19 cellular contexts compared by ENCODE assay signal in genomic region chr4:159129822-159130550, GRCh38. TPM values are rescaled to one million over a fixed set of nuclear protein-coding genes. Genes with fewer than 3 reads are reported as not detected.
DNase-seq lines count a peak whose midpoint lies in the region; ATAC-seq and TF ChIP-seq lines count a peak whose summit lies in the region.
"Had no signal": no experiment of that assay in that cellular context is flagged by ENCODE, and none has a peak within 500 bp of the region (broad histone marks: within the 10 kb centered on the region; RNA-seq: fewer than 3 reads in every experiment).

No MANE protein-coding gene starts in this region.

- intact Hi-C loops in adrenal gland (cut with DNase I) = no loop called here

- TF ChIP-seq CTCF in endodermal cell (conservative IDR thresholded peaks at IDR 0.05) (no peak), neural cell (IDR thresholded peaks at IDR 0.05; ENCODE audit: poor library complexity, severe bottlenecking) (no peak), adrenal gland (IDR thresholded peaks at IDR 0.05) (no peak)

- no peak for TF ChIP-seq EP300 in neural cell (conservative IDR thresholded peaks at IDR 0.05; ENCODE audit: poor library complexity, severe bottlenecking)

- peaks cover 27% of the 10 kb centered on the region for H4K20me1 ChIP-seq in neural cell (ENCODE audit: insufficient read depth)

- no peak overlapping the region for H3K4me3 Mint-ChIP-seq in endodermal cell
- H3K4me3 Mint-ChIP-seq: CD14-positive monocyte had no signal

- H3K36me3 ChIP-seq in endodermal cell (ENCODE audit: control insufficient read depth, insufficient read depth, low read length) = peaks cover 4% of the 10 kb centered on the region
- no peaks in the 10 kb centered on the region for H3K36me3 ChIP-seq in neural cell (ENCODE audit: insufficient read depth, low read length)
- no peaks in the 10 kb centered on the region for H3K36me3 ChIP-seq in adrenal gland (replicated peaks in 1 of 2)

- TF ChIP-seq POLR2A in adrenal gland (IDR thresholded peaks at IDR 0.05) = no peak

- no peaks in the 10 kb centered on the region for H3K9me2 ChIP-seq in neural cell (ENCODE audit: insufficient read depth, low read length)

- ATAC-seq in HG02884 (IDR thresholded peaks at IDR 0.05; ENCODE audit: unreplicated experiment) = no peak

- H3K9me3 Mint-ChIP-seq in endodermal cell = no peaks in the 10 kb centered on the region
- H3K9me3 Mint-ChIP-seq: CD14-positive monocyte had no signal

- H3K4me3 ChIP-seq in endodermal cell (ENCODE audit: low read length) = peak overlapping the region; percentile 11
- H3K4me3 ChIP-seq in neural cell (ENCODE audit: low read length) = peak overlapping the region; percentile 21
- no peak overlapping the region for H3K4me3 ChIP-seq in adrenal gland

- H3K9ac ChIP-seq in endodermal cell (ENCODE audit: extremely low read depth, low read length, poor library complexity, severe bottlenecking) = no peak overlapping the region
- no peak overlapping the region for H3K9ac ChIP-seq in neural cell (ENCODE audit: low read length)

- H3K27me3 ChIP-seq in endodermal cell (ENCODE audit: control insufficient read depth, insufficient read depth, low read length, poor library complexity, severe bottlenecking) (no peaks in the 10 kb centered on the region), neural cell (ENCODE audit: insufficient read depth, low read depth, low read length) (no peaks in the 10 kb centered on the region), adrenal gland (no peaks in the 10 kb centered on the region)

- no peaks in the 10 kb centered on the region for H3K9me3 ChIP-seq in endodermal cell (ENCODE audit: control insufficient read depth, low read length)
- no peaks in the 10 kb centered on the region for H3K9me3 ChIP-seq in neural cell (ENCODE audit: low read length)
- no peaks in the 10 kb centered on the region for H3K9me3 ChIP-seq in adrenal gland (replicated peaks in 1 of 3)

- TF ChIP-seq RAD21 in neural cell (conservative IDR thresholded peaks at IDR 0.05) = no peak

- H3K27ac ChIP-seq in endodermal cell (ENCODE audit: low read depth, low read length) (no peak overlapping the region), neural cell (ENCODE audit: low read length) (no peak overlapping the region), adrenal gland (no peak overlapping the region)

- DNase-seq in ELF-1 (ENCODE audit: low read depth, low spot score) (peak; percentile 72), NCI-H226 (peak; percentile 23), endodermal cell (peak; percentile 55), adrenal gland (no peak), hippocampal formation (lab: John Stamatoyannopoulos, UW) (no peak)
- DNase-seq in stimulated activated CD4-positive, alpha-beta T cell treated with anti-CD3 and anti-CD28 coated beads, Interleukin-4, amount 100 ng/mL, for 24 hours = no peak
- DNase-seq: EL, IMR-90, MV-4-11, NCI-H1694, NCI-H2081, NCI-H2171, NCI-H524 treated with DMSO at 0.1 percent for 48 hours, NCI-H82, OCI-M1, SHP77 had no signal

- H3K4me1 Mint-ChIP-seq in endodermal cell = peaks cover 32% of the 10 kb centered on the region

- no peak overlapping the region for H2AFZ ChIP-seq in neural cell (ENCODE audit: low read depth, low read length)

- no peaks in the 10 kb centered on the region for H3K27me3 Mint-ChIP-seq in endodermal cell (ENCODE audit: insufficient read depth)

- peaks cover 95% of the 10 kb centered on the region for H3K79me2 ChIP-seq in neural cell (replicated peaks; ENCODE audit: insufficient read depth, low read length)

- H3F3A ChIP-seq in neural cell (ENCODE audit: insufficient read depth, low read length, poor library complexity, severe bottlenecking) = no peaks in the 10 kb centered on the region

- H3K27ac Mint-ChIP-seq in endodermal cell = peak overlapping the region; percentile 49
- H3K27ac Mint-ChIP-seq: CD14-positive monocyte had no signal

- 90% methylated on average over 2 of the region's 2 CpGs for WGBS in endodermal cell (ENCODE audit: insufficient coverage in 1 of 2, insufficient read length in 1 of 2), 2 experiments
- 91 to 98% (median 93%) methylated on average over 2 of the region's 2 CpGs for WGBS in adrenal gland, 4 donors

- H3K4me1 ChIP-seq in endodermal cell (ENCODE audit: control insufficient read depth, insufficient read depth, low read length) (peaks cover 3% of the 10 kb centered on the region), adrenal gland (replicated peaks in 1 of 2) (no peaks in the 10 kb centered on the region)

- H3K4me2 ChIP-seq in neural cell (ENCODE audit: low read length) = no peak overlapping the region

- H3K36me3 Mint-ChIP-seq in endodermal cell (ENCODE audit: low read depth) = peaks cover 16% of the 10 kb centered on the region

TF ChIP-seq in neural cell, 6 proteins besides CTCF, POLR2A, EP300 and RAD21:
- no peak for TF ChIP-seq REST (IDR thresholded peaks at IDR 0.05; ENCODE audit: borderline replicate concordance)
- TF ChIP-seq EZH2 (IDR thresholded peaks at IDR 0.05; ENCODE audit: borderline replicate concordance, insufficient read depth, low read length, poor library complexity, severe bottlenecking) = no peak
- TF ChIP-seq SMC3 (conservative IDR thresholded peaks at IDR 0.05; ENCODE audit: poor library complexity) = no peak
- TF ChIP-seq TAF1 (IDR thresholded peaks at IDR 0.05; ENCODE audit: low read depth) = no peak
- no peak for TF ChIP-seq MXI1 (conservative IDR thresholded peaks at IDR 0.05; ENCODE audit: poor library complexity, severe bottlenecking)
- no peak for TF ChIP-seq POLR2AphosphoS5 (IDR thresholded peaks at IDR 0.05)

RNA-seq across cellular contexts. Expression of gene RAPGEF2, which starts 27.1 kb away (rescaled TPM):
- total RNA-seq in endodermal cell = 10 to 100 TPM; 63.4 to 78.2 TPM
- 39.0 TPM for polyA plus RNA-seq in endodermal cell (2013, experiment 1 of 2)
- polyA plus RNA-seq in endodermal cell (2013, experiment 2 of 2) = 38.9 TPM
- 134 and 145 TPM in 2 replicates for polyA plus RNA-seq in neural cell
- 528 and 617 TPM in 2 replicates for polyA minus RNA-seq in neural cell
- total RNA-seq in adrenal gland = 10 to 100 TPM; 19.1 to 53.9 (median 27.5) TPM
- 10 to 100 TPM in 1 of 3 donors, 1 to 10 TPM in 2; 5.2 to 19.4 (median 7.1) TPM for polyA plus RNA-seq in adrenal gland

Comparison
In these comparisons a context has a peak if more than half of its experiments do, and no peak if none do; other contexts are left out.
1. DNase-seq: peak in ELF-1 (single experiment), NCI-H226 (single experiment) and endodermal cell (single experiment); none in adrenal gland (0 of 7), stimulated activated CD4-positive, alpha-beta T cell treated with anti-CD3 and anti-CD28 coated beads, Interleukin-4, amount 100 ng/mL, for 24 hours (single experiment) and hippocampal formation (0 of 2).
2. H3K4me3 ChIP-seq: peak in endodermal cell (single experiment) and neural cell (single experiment); none in adrenal gland (0 of 4).